In the genomic region with DNA sequence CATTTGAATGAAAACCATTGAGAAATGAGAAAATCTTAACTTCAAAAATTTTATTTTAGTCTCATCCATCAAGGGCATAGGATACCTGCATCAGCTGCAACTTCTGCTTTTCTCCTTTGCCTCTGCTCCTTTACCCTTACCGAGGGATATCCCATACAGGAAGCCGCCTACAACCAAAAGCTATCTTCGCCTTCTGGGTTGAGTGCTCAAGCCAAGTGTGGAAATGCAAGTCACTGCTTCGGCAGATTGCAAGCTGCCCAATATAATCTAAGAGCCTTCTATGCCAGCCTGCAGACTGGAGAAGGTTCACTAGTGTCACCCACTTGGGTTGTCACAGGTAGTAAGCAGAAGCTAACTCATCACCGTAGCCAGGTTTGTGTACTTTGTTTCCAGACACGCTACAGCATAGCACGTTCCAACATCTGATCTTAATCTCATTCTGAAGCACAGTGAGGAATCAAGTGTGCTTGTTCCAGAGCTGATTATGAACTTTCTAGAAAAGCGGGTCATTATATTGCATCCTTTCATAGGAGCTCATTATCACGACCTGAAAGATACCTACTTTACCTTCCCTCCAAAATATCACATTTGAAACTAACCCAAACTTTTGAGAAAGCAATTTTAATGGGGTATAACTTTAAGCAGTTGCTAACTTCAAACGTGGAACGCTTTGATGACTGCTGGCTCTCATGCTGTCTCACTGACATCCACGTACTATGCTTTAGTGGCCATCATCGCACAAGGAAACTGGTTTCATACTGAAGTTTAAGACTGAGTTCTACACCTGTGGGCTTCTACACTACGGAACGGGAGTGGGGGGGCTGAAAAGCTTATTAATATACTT, we compare ENCODE assay signal across 8 cellular contexts. TPM values are rescaled to one million over a fixed set of nuclear protein-coding genes. Genes with fewer than 3 reads are reported as not detected.
DNase-seq lines count a peak whose midpoint lies in the region; ATAC-seq and TF ChIP-seq lines count a peak whose summit lies in the region.

No MANE protein-coding gene starts in this region.

- H3K36me3 Mint-ChIP-seq in T-helper 17 cell (ENCODE audit: low read depth), result peaks cover 13% of the 10 kb centered on the region
- H3K36me3 Mint-ChIP-seq in progenitor cell of endocrine pancreas (ENCODE audit: insufficient read depth), result peaks cover 26% of the 10 kb centered on the region

- peak; percentile 33 for DNase-seq in NCI-H82 (lab: John Stamatoyannopoulos, UW)
- no peak for DNase-seq in NCI-H82 treated with DMSO at 0.1 percent for 48 hours (lab: John Stamatoyannopoulos, UW; ENCODE audit: unreplicated experiment)
- no peak for DNase-seq in T-helper 17 cell
- DNase-seq in epithelial cell of prostate (ENCODE audit: low read depth, low spot score), result no peak
- DNase-seq in progenitor cell of endocrine pancreas (ENCODE audit: low spot score, unreplicated experiment), result no peak
- DNase-seq in NCI-H1436 treated with DMSO at 0.1 percent for 48 hours (lab: John Stamatoyannopoulos, UW), result no peak
- DNase-seq in EL, result no peak

- H3K9me3 Mint-ChIP-seq in progenitor cell of endocrine pancreas (ENCODE audit: low read depth), result no peaks in the 10 kb centered on the region

- peak overlapping the region; percentile 91 for H3K27ac Mint-ChIP-seq in T-helper 17 cell
- H3K27ac Mint-ChIP-seq in progenitor cell of endocrine pancreas, result peak overlapping the region; percentile 77

- H3K9me3 ChIP-seq in T-helper 17 cell (ENCODE audit: control insufficient read depth, low read length, poor library complexity, severe bottlenecking), result no peaks in the 10 kb centered on the region

- TF ChIP-seq CTCF in progenitor cell of endocrine pancreas (IDR thresholded peaks at IDR 0.05; ENCODE audit: unreplicated experiment), result no peak

- no peaks in the 10 kb centered on the region for H3K27me3 Mint-ChIP-seq in T-helper 17 cell
- H3K27me3 Mint-ChIP-seq in progenitor cell of endocrine pancreas, result no peaks in the 10 kb centered on the region

- H3K27ac ChIP-seq in epithelial cell of prostate, result peak overlapping the region; percentile 97

- peaks cover 33% of the 10 kb centered on the region for H3K4me1 Mint-ChIP-seq in T-helper 17 cell
- peaks cover 18% of the 10 kb centered on the region for H3K4me1 Mint-ChIP-seq in progenitor cell of endocrine pancreas (ENCODE audit: low read depth)

- H3K4me3 Mint-ChIP-seq in T-helper 17 cell, result peak overlapping the region; percentile 91
- peak overlapping the region; percentile 95 for H3K4me3 Mint-ChIP-seq in progenitor cell of endocrine pancreas (ENCODE audit: low read depth)

- ATAC-seq in T-helper 17 cell (peak; percentile 2), GM19328 (IDR thresholded peaks at IDR 0.05; ENCODE audit: unreplicated experiment) (no peak)

RNA-seq across cellular contexts. Expression of a gene that starts 8.0 kb away (rescaled TPM):
- total RNA-seq in T-helper 17 cell (10 to 100 TPM; 30.3 to 33.4 TPM), progenitor cell of endocrine pancreas (70.0 and 72.8 TPM in 2 replicates)

RNA-seq across cellular contexts. Expression of a gene that starts 11.6 kb away (rescaled TPM):
- total RNA-seq in T-helper 17 cell (1 to 10 TPM; 9.6 to 9.7 TPM), progenitor cell of endocrine pancreas (11.2 and 12.7 TPM in 2 replicates)

RNA-seq across cellular contexts. Expression of a gene that starts 55.4 kb away (rescaled TPM):
- total RNA-seq in T-helper 17 cell (under 1 TPM in 1 of 2 donors, not detected in 1; 0.72 TPM), progenitor cell of endocrine pancreas (9.7 and 14.8 TPM in 2 replicates)
